In genomic region chr2:61853848-61854434, GRCh38 we compare ENCODE assay signal across 8 cellular contexts. TPM values are rescaled to one million over a fixed set of nuclear protein-coding genes. Genes with fewer than 3 reads are reported as not detected.
DNase-seq lines count a peak whose midpoint lies in the region; ATAC-seq, FAIRE-seq and TF ChIP-seq lines count a peak whose summit lies in the region.

TSS of gene FAM161A (minus strand) at chr2:61854060. CDS start at chr2:61854041, 19 bp downstream.

- TF ChIP-seq POLR2A in GM18505 (IDR thresholded peaks at IDR 0.05; ENCODE audit: borderline replicate concordance, extremely low read depth, insufficient read depth, insufficient read length), result no peak

- TF ChIP-seq CTCF in astrocyte (IDR thresholded peaks at IDR 0.05; ENCODE audit: insufficient read depth, low read depth, low read length), result no peak

- H3K36me3 ChIP-seq in astrocyte (ENCODE audit: insufficient read depth, low read length), result no peaks in the 10 kb centered on the region
- H3K36me3 ChIP-seq in aorta (ENCODE audit: control insufficient read depth in 1 of 2, insufficient read depth in 2 of 2, low read length in 1 of 2), result no peaks in the 10 kb centered on the region

- peak within 1 kb of the TSS; percentile 94 for H3K27ac Mint-ChIP-seq in T-helper 2 cell treated with Interferon-gamma antibody and Interleukin-4, amounts not matched to agents 5 μg/mL and 100 μg/mL, for 36 hours
- peak within 1 kb of the TSS; percentile 93 for H3K27ac Mint-ChIP-seq in astrocyte (ENCODE audit: unreplicated experiment)

- H2AFZ ChIP-seq in astrocyte (ENCODE audit: low read depth, low read length), result peak within 1 kb of the TSS; percentile 98

- peak; percentile 80 for ATAC-seq in GM18505 (IDR thresholded peaks at IDR 0.05; ENCODE audit: unreplicated experiment)
- ATAC-seq in HG02938 (IDR thresholded peaks at IDR 0.05; ENCODE audit: unreplicated experiment), result peak; percentile 68
- ATAC-seq in aorta (ENCODE audit: low FRiP score), result peak; percentile 99

- H3K27me3 ChIP-seq in astrocyte (ENCODE audit: insufficient read depth, low read length), result no peaks in the 10 kb centered on the region
- H3K27me3 ChIP-seq in aorta (ENCODE audit: control insufficient read depth in 1 of 2, insufficient read depth in 2 of 2, low read length in 1 of 2), result no peaks in the 10 kb centered on the region

- no peaks in the 10 kb centered on the region for H3K27me3 Mint-ChIP-seq in T-helper 2 cell treated with Interferon-gamma antibody and Interleukin-4, amounts not matched to agents 5 μg/mL and 100 μg/mL, for 36 hours (ENCODE audit: low read depth)
- H3K27me3 Mint-ChIP-seq in astrocyte (ENCODE audit: low read depth, unreplicated experiment), result no peaks in the 10 kb centered on the region

- 0% methylated on average over 33 to 39 of the region's 39 CpGs for WGBS in aorta, 2 donors

- H3K4me1 Mint-ChIP-seq in T-helper 2 cell treated with Interferon-gamma antibody and Interleukin-4, amounts not matched to agents 5 μg/mL and 100 μg/mL, for 36 hours (ENCODE audit: low read depth), result peaks cover 17% of the 10 kb centered on the region
- peaks cover 3% of the 10 kb centered on the region for H3K4me1 Mint-ChIP-seq in astrocyte (ENCODE audit: low read depth, unreplicated experiment)

- DNase-seq in NCI-H1694 (lab: John Stamatoyannopoulos, UW), result peak; percentile 73
- DNase-seq in T-helper 2 cell treated with Interferon-gamma antibody and Interleukin-4, amounts not matched to agents 5 μg/mL and 100 μg/mL, for 36 hours (ENCODE audit: low spot score), result peak; percentile 80
- DNase-seq in astrocyte (ENCODE audit: low read depth), result peak; percentile 61
- peak; percentile 85 for DNase-seq in hepatic stellate cell (ENCODE audit: low spot score)
- peak; percentile 61 for DNase-seq in renal cortical epithelial cell (ENCODE audit: low read depth)
- DNase-seq in aorta, result peak; percentile 95 to 97

- no peaks in the 10 kb centered on the region for H4K20me1 ChIP-seq in astrocyte (ENCODE audit: insufficient read depth, low read length)

- intact Hi-C loops in aorta (cut with DNase I), result loop anchor here (2.0 to 10.0 kb wide), 4 partner anchors 35 to 319 kb away; partner anchors contain the start of genes XPO1 (in 2 of the 2) and CCT4 (in 1 of the 2)

- H3K79me2 ChIP-seq in astrocyte (ENCODE audit: insufficient read depth, low read length), result no peaks in the 10 kb centered on the region

- H3K9me3 Mint-ChIP-seq in T-helper 2 cell treated with Interferon-gamma antibody and Interleukin-4, amounts not matched to agents 5 μg/mL and 100 μg/mL, for 36 hours, result no peaks in the 10 kb centered on the region
- H3K9me3 Mint-ChIP-seq in astrocyte (ENCODE audit: unreplicated experiment), result no peaks in the 10 kb centered on the region

- no peaks in the 10 kb centered on the region for H3K9me3 ChIP-seq in astrocyte (ENCODE audit: insufficient read depth, low read depth, low read length)
- no peaks in the 10 kb centered on the region for H3K9me3 ChIP-seq in aorta (ENCODE audit: control insufficient read depth, low read length)

- no peaks in the 10 kb centered on the region for H3K36me3 Mint-ChIP-seq in T-helper 2 cell treated with Interferon-gamma antibody and Interleukin-4, amounts not matched to agents 5 μg/mL and 100 μg/mL, for 36 hours (ENCODE audit: low read depth)
- peaks cover 3% of the 10 kb centered on the region for H3K36me3 Mint-ChIP-seq in astrocyte (ENCODE audit: low read depth, unreplicated experiment)

- H3K4me3 ChIP-seq in astrocyte (ENCODE audit: insufficient read depth, low read depth, low read length) (peak within 1 kb of the TSS; percentile 90), aorta (ENCODE audit: low read length in 2 of 2) (peak within 1 kb of the TSS; percentile 45 to 91)

- H3K4me1 ChIP-seq in astrocyte (ENCODE audit: insufficient read depth, low read length), result peaks cover 15% of the 10 kb centered on the region
- H3K4me1 ChIP-seq in aorta (ENCODE audit: control insufficient read depth in 1 of 2, insufficient read depth in 2 of 2, low read length in 2 of 2), result no peaks in the 10 kb centered on the region

- peak within 1 kb of the TSS; percentile 94 for H3K4me3 Mint-ChIP-seq in T-helper 2 cell treated with Interferon-gamma antibody and Interleukin-4, amounts not matched to agents 5 μg/mL and 100 μg/mL, for 36 hours
- H3K4me3 Mint-ChIP-seq in astrocyte (ENCODE audit: unreplicated experiment), result peak within 1 kb of the TSS; percentile 88

- peak within 1 kb of the TSS; percentile 74 for H3K9ac ChIP-seq in astrocyte (ENCODE audit: low read length)

- peak within 1 kb of the TSS; percentile 98 for H3K4me2 ChIP-seq in astrocyte (ENCODE audit: low read length)

- H3K27ac ChIP-seq in astrocyte (ENCODE audit: low read depth, low read length) (peak within 1 kb of the TSS; percentile 60), aorta (ENCODE audit: low read depth in 1 of 2, low read length in 2 of 2) (peak within 1 kb of the TSS in 1 of 2 donors; percentile 94)

- FAIRE-seq in astrocyte (lab: Jason Lieb, UNC), result no peak

RNA-seq across cellular contexts. Expression of gene FAM161A, which starts in this region (rescaled TPM):
- total RNA-seq in astrocyte, result 2.8 and 2.9 TPM in 2 replicates
- total RNA-seq in renal cortical epithelial cell, result 0.69 and 3.3 TPM in 2 replicates
- total RNA-seq in aorta, result 1 to 10 TPM; 2.4 to 2.5 TPM
- 1 to 10 TPM in 1 of 2 donors, under 1 TPM in 1; 0.75 to 3.1 TPM for polyA plus RNA-seq in aorta
